In genomic region chr11:88344869-88345268, GRCh38 we compare ENCODE assay signal across 28 cellular contexts. TPM values are rescaled to one million over a fixed set of nuclear protein-coding genes. Genes with fewer than 3 reads are reported as not detected.
DNase-seq lines count a peak whose midpoint lies in the region; ATAC-seq, FAIRE-seq and TF ChIP-seq lines count a peak whose summit lies in the region.
"Had no signal": no experiment of that assay in that cellular context is flagged by ENCODE, and none has a peak within 500 bp of the region (broad histone marks: within the 10 kb centered on the region; RNA-seq: fewer than 3 reads in every experiment).

No MANE protein-coding gene starts in this region.

- no peaks in the 10 kb centered on the region for H3K27me3 Mint-ChIP-seq in immature natural killer cell (ENCODE audit: low read depth in 3 of 3)

- H3K36me3 ChIP-seq in adipocyte (ENCODE audit: control insufficient read depth, insufficient read depth, low read length, severe bottlenecking): no peaks in the 10 kb centered on the region
- H3K36me3 ChIP-seq: BE2C, HAP-1, ovary, SJCRH30 had no signal

- H3K36me3 Mint-ChIP-seq in immature natural killer cell: peaks cover 2 to 4% (median 3%) of the 10 kb centered on the region in 3 donors

- H3K4me1 ChIP-seq in A549: no peaks in the 10 kb centered on the region
- H3K4me1 ChIP-seq in adipocyte (ENCODE audit: control insufficient read depth, insufficient read depth, low read length): peaks cover 7% of the 10 kb centered on the region
- H3K4me1 ChIP-seq: HAP-1, SJCRH30, testis had no signal

- no peak overlapping the region for H3K9ac ChIP-seq in adipocyte (ENCODE audit: low read length)

- CTCF ChIA-PET in A549 (lab: Yijun Ruan, JAX): interaction anchor here (0.7 kb wide), 1 partner anchor 72 kb away, joined by 4 read pairs; no protein-coding TSS in a partner anchor

- no peak for FAIRE-seq in A549 (lab: Jason Lieb, UNC)
- FAIRE-seq: small intestine had no signal

- H3K9me3 Mint-ChIP-seq in immature natural killer cell: no peaks in the 10 kb centered on the region
- H3K9me3 Mint-ChIP-seq: activated T-helper 2 cell treated with anti-CD3 and anti-CD28 coated beads, Interferon-gamma antibody, Interleukin-2, Interleukin-4, amounts not matched to agents 10 μg/mL and 5 μg/mL and 100 μg/mL, durations not matched to agents 14 hours and 24 hours and 36 hours; CD8-positive, alpha-beta T cell had no signal

- H3K4me2 ChIP-seq in A549: no peak overlapping the region

- TF ChIP-seq POLR2A in A549 (IDR thresholded peaks at IDR 0.05; ENCODE audit: low read length): no peak

- peak overlapping the region in 3 of 5 donors; percentile 37 to 86 (median 77) for H3K4me3 Mint-ChIP-seq in immature natural killer cell
- H3K4me3 Mint-ChIP-seq: CD8-positive, alpha-beta T cell had no signal

- no peak for TF ChIP-seq CTCF in A549 (IDR thresholded peaks at IDR 0.05)

- H3K4me1 Mint-ChIP-seq in immature natural killer cell: peaks cover 53 to 69% of the 10 kb centered on the region in 2 donors

- no peak for TF ChIP-seq EP300 in A549 (IDR thresholded peaks at IDR 0.05)
- no peak for TF ChIP-seq EP300 in Ishikawa (IDR thresholded peaks at IDR 0.05; ENCODE audit: borderline replicate concordance)

- H3K27ac ChIP-seq in A549: no peak overlapping the region
- H3K27ac ChIP-seq: ovary, SJCRH30, testis, VCaP had no signal

- DNase-seq in A549 (ENCODE audit: low read depth in 1 of 2, low spot score in 1 of 2) (no peak), adipocyte (ENCODE audit: low read depth) (peak; percentile 37), immature natural killer cell (no peak), NCI-H2029 treated with DMSO at 0.1 percent for 48 hours (lab: John Stamatoyannopoulos, UW) (no peak)
- no peak for DNase-seq in stimulated activated CD4-positive, alpha-beta T cell treated with anti-CD3 and anti-CD28 coated beads, Interleukin-2, amount 100 ng/mL, for 48 hours
- DNase-seq: activated CD4-positive, alpha-beta T cell treated with anti-CD3 and anti-CD28 coated beads for 4 hours; activated CD8-positive, alpha-beta memory T cell treated with anti-CD3 and anti-CD28 coated beads for 24 hours; activated naive CD4-positive, alpha-beta T cell treated with anti-CD3 and anti-CD28 coated beads, Interleukin-2, amount 50 U/mL, for 16 hours; activated T-cell treated with anti-CD3 and anti-CD28 coated beads for 4 hours; amygdala; BE2C; CD8-positive, alpha-beta T cell; hippocampal formation; left colon; NCI-H2081; ovary; retina; SJCRH30; small intestine; stimulated activated naive CD8-positive, alpha-beta T cell treated with anti-CD3 and anti-CD28 coated beads, Interleukin-15, Interleukin-2, amounts not matched to agents 100 U/mL and 50 U/mL, for 24 hours; T-helper 9 cell; testis had no signal

- H3K9me3 ChIP-seq in A549: no peaks in the 10 kb centered on the region
- H3K9me3 ChIP-seq in adipocyte (ENCODE audit: control insufficient read depth, low read length): no peaks in the 10 kb centered on the region
- H3K9me3 ChIP-seq: BE2C, HAP-1, ovary, SJCRH30, testis had no signal

- WGBS in A549 (ENCODE audit: missing lambda C conversion rate): 67% methylated on average over 2 of the region's 2 CpGs

- H3K27ac Mint-ChIP-seq in immature natural killer cell: peak overlapping the region; percentile 78 to 92 (median 88)
- H3K27ac Mint-ChIP-seq: activated T-helper 2 cell treated with anti-CD3 and anti-CD28 coated beads, Interferon-gamma antibody, Interleukin-2, Interleukin-4, amounts not matched to agents 10 μg/mL and 5 μg/mL and 100 μg/mL, durations not matched to agents 14 hours and 24 hours and 36 hours had no signal

- H3K27me3 ChIP-seq in adipocyte (replicated peaks; ENCODE audit: control insufficient read depth, insufficient read depth, low read length): no peaks in the 10 kb centered on the region
- H3K27me3 ChIP-seq: BE2C, ovary, SJCRH30, testis had no signal

- POLR2A ChIA-PET in A549 (lab: Yijun Ruan, JAX): no interaction called here

- TF ChIP-seq RAD21 in A549 (conservative IDR thresholded peaks at IDR 0.05 in 1 of 2, IDR thresholded peaks at IDR 0.05 in 1 of 2) (no peak), Ishikawa (IDR thresholded peaks at IDR 0.05; ENCODE audit: low read depth) (no peak)

- H3K4me3 ChIP-seq in A549: no peak overlapping the region
- H3K4me3 ChIP-seq in adipocyte (ENCODE audit: low read length): no peak overlapping the region
- H3K4me3 ChIP-seq: HAP-1, ovary, SJCRH30, testis had no signal

- ATAC-seq in A549: no peak
- no peak for ATAC-seq in HG02588 (IDR thresholded peaks at IDR 0.05; ENCODE audit: unreplicated experiment)
- no peak for ATAC-seq in GM21528 (IDR thresholded peaks at IDR 0.05; ENCODE audit: low FRiP score, unreplicated experiment)
- ATAC-seq: left colon had no signal

TF ChIP-seq in A549, 52 proteins besides CTCF, POLR2A, EP300 and RAD21:
- TF ChIP-seq ATOH8 (CRISPR knock-in tag; IDR thresholded peaks at IDR 0.05; ENCODE audit: low read depth) (no peak), CEBPB (IDR thresholded peaks at IDR 0.05) (peak; percentile 68 to 70; a peak in 3 of 4 replicates), RCOR1 (IDR thresholded peaks at IDR 0.05; ENCODE audit: low read depth, low read length) (no peak)
TF ChIP-seq in A549: peak in this region for 1.

TF ChIP-seq in Ishikawa, 13 proteins besides CTCF, POLR2A, EP300 and RAD21:
- TF ChIP-seq CEBPB (IDR thresholded peaks at IDR 0.05) (peak; percentile 69; the same call in 1 of the 2 replicates), NFIC (IDR thresholded peaks at IDR 0.05) (no peak)

RNA-seq across cellular contexts. Expression of gene CTSC, which starts 7.3 kb away (rescaled TPM):
- polyA plus RNA-seq in A549 (2011; rRNA removed): 118 and 123 TPM in 2 replicates
- polyA plus RNA-seq in A549 (2012; cell fraction: cytosol; rRNA removed): 32.8 and 37.0 TPM in 2 replicates
- 43.0 and 48.9 TPM in 2 replicates for polyA plus RNA-seq in A549 (2012; cell fraction: nucleus; rRNA removed)
- polyA plus RNA-seq in A549 (2017; fragmentation: RNase III; extraction: RNeasy Plus Mini Kit Qiagen cat#74134 plus additional on column Dnase treatment): 50.0 to 50.9 TPM (median 50.3 TPM) in 3 replicates
- 25.9 and 31.4 TPM in 2 replicates for polyA minus RNA-seq in A549 (2011; rRNA and poly(A)+ RNA removed)
- 100 to 1,000 TPM; 389 to 655 (median 558) TPM for polyA plus RNA-seq in immature natural killer cell
